In the genomic region with DNA sequence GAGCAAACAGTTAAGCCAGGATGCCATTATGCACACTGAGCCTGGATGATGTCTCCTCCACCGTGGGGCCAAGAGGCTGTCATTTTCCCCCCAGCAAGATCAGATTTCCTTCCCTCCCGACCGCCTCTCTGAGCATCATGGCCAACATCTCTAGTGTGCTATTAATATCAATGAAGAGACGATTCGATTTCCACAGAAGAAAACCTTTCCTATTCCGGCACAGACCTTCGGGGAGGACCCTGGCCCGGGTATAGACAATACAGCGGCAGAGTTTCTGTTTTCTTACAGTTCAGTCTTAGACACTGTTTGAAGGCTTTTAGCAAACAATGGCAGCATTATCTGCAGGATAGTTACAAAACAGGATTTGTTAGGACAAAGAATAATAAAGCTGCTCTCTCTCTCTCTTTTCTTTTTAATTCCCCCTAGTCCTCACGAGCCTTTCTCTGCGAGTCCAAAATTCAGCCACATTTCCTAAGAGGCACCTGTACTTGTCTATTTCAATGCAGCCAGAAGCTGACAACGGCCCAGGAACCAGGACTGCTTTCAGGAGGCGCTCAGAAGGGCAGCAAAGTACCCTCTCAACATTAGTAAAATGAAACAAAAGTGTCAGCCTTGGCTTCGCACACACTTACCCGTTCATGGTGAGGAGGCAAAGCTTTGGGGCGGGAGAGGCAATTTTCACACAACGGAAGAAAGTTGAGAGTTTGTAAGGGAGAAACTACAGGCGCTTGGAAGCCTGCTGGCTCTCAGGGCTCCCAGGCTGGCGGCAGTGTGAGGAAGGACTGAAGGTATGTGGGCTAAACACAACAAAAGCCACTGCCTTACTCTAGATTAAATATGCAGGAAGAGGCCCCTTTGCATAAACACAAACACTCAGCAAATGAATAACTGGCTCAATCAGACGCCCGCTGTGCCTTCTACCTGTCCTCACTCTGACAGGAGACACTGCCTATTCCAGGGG, we compare ENCODE assay signal across 8 cellular contexts.
DNase-seq lines count a peak whose midpoint lies in the region; ATAC-seq and TF ChIP-seq lines count a peak whose summit lies in the region.

No MANE protein-coding gene starts in this region.

- H3K27me3 ChIP-seq in uterus: no peaks in the 10 kb centered on the region

- H3K27me3 Mint-ChIP-seq in glutamatergic neuron (ENCODE audit: unreplicated experiment): peaks cover 2% of the 10 kb centered on the region
- no peaks in the 10 kb centered on the region for H3K27me3 Mint-ChIP-seq in neural crest cell (ENCODE audit: low read depth)

- TF ChIP-seq CTCF in glutamatergic neuron (IDR thresholded peaks at IDR 0.05; ENCODE audit: partially characterized antibody, unreplicated experiment) (no peak), neural crest cell (conservative IDR thresholded peaks at IDR 0.05) (no peak), uterus (IDR thresholded peaks at IDR 0.05) (no peak)

- peak overlapping the region; percentile 80 for H3K4me3 Mint-ChIP-seq in glutamatergic neuron (ENCODE audit: unreplicated experiment)
- H3K4me3 Mint-ChIP-seq in neural crest cell: peak overlapping the region; percentile 85

- H3K4me3 ChIP-seq in uterus: peak overlapping the region; percentile 6 to 14

- peaks cover 55% of the 10 kb centered on the region for H3K4me1 Mint-ChIP-seq in glutamatergic neuron (ENCODE audit: low read depth, unreplicated experiment)
- H3K4me1 Mint-ChIP-seq in neural crest cell: peaks cover 56% of the 10 kb centered on the region

- H3K9me3 ChIP-seq in uterus: no peaks in the 10 kb centered on the region

- H3K27ac Mint-ChIP-seq in glutamatergic neuron (ENCODE audit: unreplicated experiment) (no peak overlapping the region), neural crest cell (ENCODE audit: unreplicated experiment) (peak overlapping the region; percentile 9)

- H3K27ac ChIP-seq in uterus: peak overlapping the region; percentile 39 to 49

- no peaks in the 10 kb centered on the region for H3K36me3 ChIP-seq in uterus

- no peaks in the 10 kb centered on the region for H3K4me1 ChIP-seq in uterus

- intact Hi-C loops in uterus (cut with DNase I; ENCODE audit: low total_unique reads): loop anchor here (5.0 kb wide), 1 partner anchor 277 kb away; the partner anchor contains the start of gene FOXP1

- H3K36me3 Mint-ChIP-seq in glutamatergic neuron (ENCODE audit: unreplicated experiment) (no peaks in the 10 kb centered on the region), neural crest cell (ENCODE audit: low read depth) (no peaks in the 10 kb centered on the region)

- peak; percentile 47 for DNase-seq in NCI-H2171 treated with DMSO at 0.1 percent for 48 hours (lab: John Stamatoyannopoulos, UW)
- no peak for DNase-seq in NCI-H2171 (lab: John Stamatoyannopoulos, UW)
- peak; percentile 61 for DNase-seq in activated T-cell treated with anti-CD3 and anti-CD28 coated beads, Interleukin-2, amount 50 U/mL, for 48 hours
- no peak for DNase-seq in glutamatergic neuron
- peak; percentile 16 for DNase-seq in neural crest cell (ENCODE audit: low read depth, low spot score)
- DNase-seq in uterus: peak in 1 of 2 donors; percentile 20
- DNase-seq in SIG-M5 (lab: John Stamatoyannopoulos, UW): no peak

- ATAC-seq in HG02885 (IDR thresholded peaks at IDR 0.05; ENCODE audit: poor library complexity, unreplicated experiment): no peak

- no peak for TF ChIP-seq POLR2A in uterus (IDR thresholded peaks at IDR 0.05)

- H3K9me3 Mint-ChIP-seq in glutamatergic neuron (ENCODE audit: unreplicated experiment) (no peaks in the 10 kb centered on the region), neural crest cell (no peaks in the 10 kb centered on the region)

Comparison
In these comparisons a context has a peak if more than half of its experiments do, and no peak if none do; other contexts are left out.
1. DNase-seq: peak in NCI-H2171 treated with DMSO at 0.1 percent for 48 hours (single experiment), activated T-cell treated with anti-CD3 and anti-CD28 coated beads, Interleukin-2, amount 50 U/mL, for 48 hours (2 of 2) and neural crest cell (single experiment); none in NCI-H2171 (single experiment), glutamatergic neuron (single experiment) and SIG-M5 (single experiment).